ENCODE assay signal across 8 cellular contexts in the genomic region with DNA sequence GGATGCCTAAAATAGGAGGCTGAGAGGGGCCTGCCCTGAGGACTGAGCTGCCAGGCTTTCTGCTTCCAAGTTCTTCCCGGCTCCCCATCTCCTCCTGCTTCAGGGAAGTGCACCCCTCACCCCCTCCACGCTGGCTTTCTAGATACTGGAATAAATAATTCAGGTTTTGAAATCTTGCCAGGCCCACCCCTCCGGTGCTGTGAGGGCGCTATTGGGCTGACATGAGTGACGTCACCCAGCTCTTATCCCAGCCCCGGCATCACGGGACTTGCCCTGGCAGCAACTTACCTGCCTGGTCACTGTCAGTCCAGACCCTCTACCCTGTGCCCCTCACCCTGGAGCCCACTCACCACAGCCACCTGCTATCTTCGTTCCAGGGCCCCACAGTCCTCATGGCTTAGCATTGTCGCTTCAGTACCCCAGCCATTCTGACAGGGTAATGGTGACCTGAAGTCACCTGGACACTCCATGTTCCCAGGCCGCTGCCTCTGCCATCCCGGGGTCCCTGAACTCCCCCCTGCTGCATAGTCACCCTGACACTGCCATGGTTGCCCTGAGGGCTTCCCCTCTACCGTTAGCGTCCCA. TPM values are rescaled to one million over a fixed set of nuclear protein-coding genes. Genes with fewer than 3 reads are reported as not detected.
A peak's percentile ranks its signal among the peaks of the same experiment; 100 is the strongest.
DNase-seq lines count a peak whose midpoint lies in the region; ATAC-seq and TF ChIP-seq lines count a peak whose summit lies in the region.

No MANE protein-coding gene starts in this region.

- no peak overlapping the region for H3K4ac ChIP-seq in trophoblast cell (ENCODE audit: low read depth, low read length)

- no peak overlapping the region for H3K23ac ChIP-seq in trophoblast cell (ENCODE audit: low read length)

- peaks cover 2% of the 10 kb centered on the region for H3K79me1 ChIP-seq in trophoblast cell (ENCODE audit: low read length)

- H3K79me2 ChIP-seq in trophoblast cell (ENCODE audit: control insufficient read depth, insufficient read depth, low read length, poor library complexity), result no peaks in the 10 kb centered on the region

- no peak overlapping the region for H2BK5ac ChIP-seq in trophoblast cell (ENCODE audit: low read depth, low read length, poor library complexity)

- no peak overlapping the region for H3K9ac ChIP-seq in trophoblast cell (ENCODE audit: low read length)

- H3K27ac ChIP-seq in left ventricle myocardium inferior (replicated peaks), result peak overlapping the region; percentile 68
- no peak overlapping the region for H3K27ac ChIP-seq in trophoblast cell (ENCODE audit: low read depth, low read length)

- H3K4me2 ChIP-seq in trophoblast cell (ENCODE audit: low read length), result peak overlapping the region; percentile 93

- no peak overlapping the region for H3K18ac ChIP-seq in trophoblast cell (ENCODE audit: low read length)

- no peak overlapping the region for H2BK12ac ChIP-seq in trophoblast cell (ENCODE audit: low read length)

- H4K8ac ChIP-seq in trophoblast cell (ENCODE audit: low read depth, low read length), result no peak overlapping the region

- no peak overlapping the region for H4K91ac ChIP-seq in trophoblast cell (ENCODE audit: low read depth, low read length)

- ATAC-seq in HG03342 (IDR thresholded peaks at IDR 0.05; ENCODE audit: unreplicated experiment), result no peak
- no peak for ATAC-seq in HG03139 (IDR thresholded peaks at IDR 0.05; ENCODE audit: unreplicated experiment)
- ATAC-seq in HG03354 (IDR thresholded peaks at IDR 0.05; ENCODE audit: poor library complexity, severe bottlenecking, unreplicated experiment), result no peak

- H3K9me3 ChIP-seq in left ventricle myocardium inferior (replicated peaks) (no peaks in the 10 kb centered on the region), trophoblast cell (ENCODE audit: insufficient read depth, low read depth, low read length) (no peaks in the 10 kb centered on the region)

- no CpG with 5 or more reads among the region's 13 CpGs for WGBS in trophoblast cell (ENCODE audit: extremely low coverage, insufficient coverage, insufficient read length)

- H3K36me3 ChIP-seq in GM06990 (ENCODE audit: control insufficient read depth, insufficient read depth, low read length), result no peaks in the 10 kb centered on the region
- H3K36me3 ChIP-seq in left ventricle myocardium inferior, result no peaks in the 10 kb centered on the region
- H3K36me3 ChIP-seq in trophoblast cell (ENCODE audit: control insufficient read depth in 1 of 2, insufficient read depth in 2 of 2, low read length in 2 of 2), result no peaks in the 10 kb centered on the region

- H2BK120ac ChIP-seq in trophoblast cell (ENCODE audit: insufficient read depth, low read length, poor library complexity), result no peak overlapping the region

- H2AK5ac ChIP-seq in trophoblast cell (ENCODE audit: low read length), result no peak overlapping the region

- H3K4me3 ChIP-seq in GM06990 (replicated peaks; ENCODE audit: low read depth, low read length) (peak overlapping the region; percentile 1; the same call in 1 of the 2 replicates), left ventricle myocardium inferior (peak overlapping the region; percentile 64), trophoblast cell (ENCODE audit: low read depth, low read length) (no peak overlapping the region)

- peaks cover 45% of the 10 kb centered on the region for H3K4me1 ChIP-seq in left ventricle myocardium inferior
- peaks cover 2 to 13% of the 10 kb centered on the region in 2 experiments for H3K4me1 ChIP-seq in trophoblast cell (ENCODE audit: control insufficient read depth in 1 of 2, insufficient read depth in 2 of 2, low read length in 2 of 2)

- intact Hi-C loops in left ventricle myocardium inferior (cut with micrococcal nuclease), result loop anchor here (5.0 kb wide), 1 partner anchor 89 kb away; no protein-coding TSS in a partner anchor

- no peak overlapping the region for H3K14ac ChIP-seq in trophoblast cell (ENCODE audit: low read length)

- no peak for TF ChIP-seq CTCF in GM06990 (IDR thresholded peaks at IDR 0.05; ENCODE audit: insufficient read depth, low read length, poor library complexity, severe bottlenecking)
- no peak for TF ChIP-seq CTCF in left ventricle myocardium inferior (IDR thresholded peaks at IDR 0.05; ENCODE audit: borderline replicate concordance)

- no peak overlapping the region for H4K12ac ChIP-seq in trophoblast cell (ENCODE audit: low read depth, low read length)

- H3K27me3 ChIP-seq in GM06990 (replicated peaks; ENCODE audit: control insufficient read depth, insufficient read depth, low read length), result no peaks in the 10 kb centered on the region; the same call in 1 of the 2 replicates
- no peaks in the 10 kb centered on the region for H3K27me3 ChIP-seq in left ventricle myocardium inferior (ENCODE audit: low read depth)
- no peaks in the 10 kb centered on the region for H3K27me3 ChIP-seq in trophoblast cell (ENCODE audit: insufficient read depth, low read length)

- DNase-seq in GM06990 (ENCODE audit: extremely low read depth, insufficient read length), result no peak
- peak; percentile 6 for DNase-seq in NCI-H345 treated with DMSO at 0.1 percent for 48 hours (lab: John Stamatoyannopoulos, UW; ENCODE audit: unreplicated experiment)
- peak in 31 of 56 donors; percentile 8 to 83 (median 42) for DNase-seq in amygdala (lab: John Stamatoyannopoulos, UW)
- peak; percentile 58 for DNase-seq in left ventricle myocardium inferior
- no peak for DNase-seq in trophoblast cell

- no peak overlapping the region for H2AFZ ChIP-seq in trophoblast cell (ENCODE audit: insufficient read depth, low read length, poor library complexity)

RNA-seq across cellular contexts. Expression of a gene that starts 0.8 kb away (rescaled TPM):
- 0.16 TPM for total RNA-seq in left ventricle myocardium inferior
- polyA plus RNA-seq in trophoblast cell (2013), result 0.47 and 0.60 TPM in 2 replicates

RNA-seq across cellular contexts. Expression of a gene that starts 8.5 kb away (rescaled TPM):
- total RNA-seq in left ventricle myocardium inferior, result not detected
- polyA plus RNA-seq in trophoblast cell (2013), result 0.03 TPM in 1 of 2 replicates, not detected in the other

RNA-seq across cellular contexts. Expression of a gene that starts 17.0 kb away (rescaled TPM):
- 27.3 TPM for total RNA-seq in left ventricle myocardium inferior
- not detected in 2 replicates for polyA plus RNA-seq in trophoblast cell (2013)

RNA-seq across cellular contexts. Expression of a gene that starts 24.8 kb away (rescaled TPM):
- 45.2 TPM for total RNA-seq in left ventricle myocardium inferior
- 17.1 and 19.6 TPM in 2 replicates for polyA plus RNA-seq in trophoblast cell (2013)

RNA-seq across cellular contexts. Expression of a gene that starts 49.8 kb away (rescaled TPM):
- total RNA-seq in left ventricle myocardium inferior, result 1.1 TPM
- polyA plus RNA-seq in trophoblast cell (2013), result 18.2 and 20.4 TPM in 2 replicates

Comparison
In these comparisons a context has a peak if more than half of its experiments do, and no peak if none do; other contexts are left out.
1. DNase-seq: peak in NCI-H345 treated with DMSO at 0.1 percent for 48 hours (single experiment), amygdala (31 of 56) and left ventricle myocardium inferior (single experiment); none in GM06990 (single experiment) and trophoblast cell (0 of 2).